In genomic region chr13:70310720-70311119, GRCh38 we compare ENCODE assay signal across 8 cellular contexts.
DNase-seq lines count a peak whose midpoint lies in the region; TF ChIP-seq lines count a peak whose summit lies in the region.

No MANE protein-coding gene starts in this region.

- H3K27me3 ChIP-seq in GM06990 (replicated peaks; ENCODE audit: control insufficient read depth, insufficient read depth, low read length), result no peaks in the 10 kb centered on the region

- TF ChIP-seq CTCF in GM06990 (IDR thresholded peaks at IDR 0.05; ENCODE audit: insufficient read depth, low read length, poor library complexity, severe bottlenecking) (peak; percentile 23), mesothelial cell of epicardium (IDR thresholded peaks at IDR 0.05; ENCODE audit: unreplicated experiment) (peak; percentile 18)

- no peaks in the 10 kb centered on the region for H3K27me3 Mint-ChIP-seq in mesothelial cell of epicardium (ENCODE audit: low read depth)

- no peaks in the 10 kb centered on the region for H3K4me1 Mint-ChIP-seq in mesothelial cell of epicardium

- H3K4me3 Mint-ChIP-seq in mesothelial cell of epicardium, result no peak overlapping the region

- H3K36me3 ChIP-seq in GM06990 (ENCODE audit: control insufficient read depth, insufficient read depth, low read length), result no peaks in the 10 kb centered on the region

- H3K36me3 Mint-ChIP-seq in mesothelial cell of epicardium, result no peaks in the 10 kb centered on the region

- no peaks in the 10 kb centered on the region for H3K9me3 Mint-ChIP-seq in mesothelial cell of epicardium

- no peak overlapping the region for H3K27ac Mint-ChIP-seq in mesothelial cell of epicardium

- H3K4me3 ChIP-seq in GM06990 (replicated peaks; ENCODE audit: low read depth, low read length), result no peak overlapping the region

- DNase-seq in GM06990 (ENCODE audit: extremely low read depth, insufficient read length) (no peak), NCI-H1417 treated with DMSO at 0.1 percent for 48 hours (lab: John Stamatoyannopoulos, UW) (peak; percentile 88), SW 1271 (lab: John Stamatoyannopoulos, UW) (peak; percentile 6 to 59), mesothelial cell of epicardium (ENCODE audit: low spot score in 2 of 2, unreplicated experiment in 2 of 2) (no peak), EL (no peak), DMS79 (lab: John Stamatoyannopoulos, UW) (no peak)
- DNase-seq in stimulated activated naive CD4-positive, alpha-beta T cell treated with Interleukin-2 at 50 U/mL for 16 hours (lab: John Stamatoyannopoulos, UW), result no peak
- DNase-seq in activated naive CD4-positive, alpha-beta T cell treated with anti-CD3 and anti-CD28 coated beads, Interleukin-2, amount 50 U/mL, for 16 hours, result no peak

Comparison
In these comparisons a context has a peak if more than half of its experiments do, and no peak if none do; other contexts are left out.
1. DNase-seq: peak in NCI-H1417 treated with DMSO at 0.1 percent for 48 hours (single experiment) and SW 1271 (2 of 2); none in GM06990 (single experiment), mesothelial cell of epicardium (0 of 2), EL (single experiment), stimulated activated naive CD4-positive, alpha-beta T cell treated with Interleukin-2 at 50 U/mL for 16 hours (single experiment), activated naive CD4-positive, alpha-beta T cell treated with anti-CD3 and anti-CD28 coated beads, Interleukin-2, amount 50 U/mL, for 16 hours (single experiment) and DMS79 (single experiment).